1 cellular context compared by ENCODE assay signal in the genomic region with DNA sequence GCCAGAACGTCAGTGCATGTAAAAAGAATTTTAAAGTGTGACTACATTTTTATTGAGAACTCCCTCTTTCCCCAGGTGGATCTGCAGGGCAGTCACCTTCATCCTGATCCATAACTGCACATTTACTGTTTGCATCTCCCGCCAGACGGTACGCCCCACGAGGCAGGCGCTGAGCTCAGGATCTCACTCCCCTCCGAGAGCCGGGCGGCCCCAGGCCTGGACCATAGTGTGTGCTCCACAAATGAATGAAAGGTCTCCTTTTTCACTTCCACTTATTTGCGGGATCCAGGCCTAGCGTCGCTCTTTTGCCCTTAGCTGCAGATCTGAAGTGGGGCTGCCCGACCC.
TF ChIP-seq lines count a peak whose summit lies in the region.

No MANE protein-coding gene starts in this region.

TF ChIP-seq in HepG2, 621 proteins besides CTCF, POLR2A, EP300 and RAD21 (continued from another document and continues in another):
- TF ChIP-seq, protein P1, sequence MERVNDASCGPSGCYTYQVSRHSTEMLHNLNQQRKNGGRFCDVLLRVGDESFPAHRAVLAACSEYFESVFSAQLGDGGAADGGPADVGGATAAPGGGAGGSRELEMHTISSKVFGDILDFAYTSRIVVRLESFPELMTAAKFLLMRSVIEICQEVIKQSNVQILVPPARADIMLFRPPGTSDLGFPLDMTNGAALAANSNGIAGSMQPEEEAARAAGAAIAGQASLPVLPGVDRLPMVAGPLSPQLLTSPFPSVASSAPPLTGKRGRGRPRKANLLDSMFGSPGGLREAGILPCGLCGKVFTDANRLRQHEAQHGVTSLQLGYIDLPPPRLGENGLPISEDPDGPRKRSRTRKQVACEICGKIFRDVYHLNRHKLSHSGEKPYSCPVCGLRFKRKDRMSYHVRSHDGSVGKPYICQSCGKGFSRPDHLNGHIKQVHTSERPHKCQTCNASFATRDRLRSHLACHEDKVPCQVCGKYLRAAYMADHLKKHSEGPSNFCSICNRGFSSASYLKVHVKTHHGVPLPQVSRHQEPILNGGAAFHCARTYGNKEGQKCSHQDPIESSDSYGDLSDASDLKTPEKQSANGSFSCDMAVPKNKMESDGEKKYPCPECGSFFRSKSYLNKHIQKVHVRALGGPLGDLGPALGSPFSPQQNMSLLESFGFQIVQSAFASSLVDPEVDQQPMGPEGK (CRISPR knock-in tag; IDR thresholded peaks at IDR 0.05), result no peak
- TF ChIP-seq TFDP1 (CRISPR knock-in tag; IDR thresholded peaks at IDR 0.05; ENCODE audit: borderline replicate concordance) (peak; percentile 77; the same call in 1 of the 2 replicates), CBX1 (IDR thresholded peaks at IDR 0.05; ENCODE audit: low read depth) (no peak), HDAC2 (CRISPR knock-in tag; IDR thresholded peaks at IDR 0.05) (0 out of 2 replicates have a peak, but pooled peaks have one; percentile 10), ZNF543 (CRISPR knock-in tag; IDR thresholded peaks at IDR 0.05) (no peak), DDIT3 (CRISPR knock-in tag; IDR thresholded peaks at IDR 0.05) (no peak), FUBP1 (CRISPR knock-in tag; IDR thresholded peaks at IDR 0.05; ENCODE audit: borderline replicate concordance) (no peak), JUNB (CRISPR knock-in tag; IDR thresholded peaks at IDR 0.05; ENCODE audit: borderline replicate concordance) (no peak), ZNF496 (CRISPR knock-in tag; IDR thresholded peaks at IDR 0.05; ENCODE audit: insufficient replicate concordance) (no peak), MYPOP (CRISPR knock-in tag; IDR thresholded peaks at IDR 0.05) (no peak; the same call in 1 of the 2 replicates), ZNF501 (CRISPR knock-in tag; IDR thresholded peaks at IDR 0.05) (no peak), TGIF2 (CRISPR knock-in tag; IDR thresholded peaks at IDR 0.05) (no peak; the same call in 1 of the 2 replicates), PPARG (CRISPR knock-in tag; conservative IDR thresholded peaks at IDR 0.05) (no peak), FOXJ3 (CRISPR knock-in tag; IDR thresholded peaks at IDR 0.05; ENCODE audit: borderline replicate concordance) (no peak; the same call in 1 of the 2 replicates), NFATC3 (CRISPR knock-in tag; IDR thresholded peaks at IDR 0.05) (no peak), SMYD3 (CRISPR knock-in tag; IDR thresholded peaks at IDR 0.05) (no peak), SMAD9 (CRISPR knock-in tag; IDR thresholded peaks at IDR 0.05) (no peak), CBX5 (CRISPR knock-in tag; IDR thresholded peaks at IDR 0.05; ENCODE audit: borderline replicate concordance) (0 out of 2 replicates have a peak, but pooled peaks have one; percentile 2), ZNF597 (CRISPR knock-in tag; IDR thresholded peaks at IDR 0.05) (no peak), ZNF709 (CRISPR knock-in tag; IDR thresholded peaks at IDR 0.05) (no peak), MED8 (CRISPR knock-in tag; IDR thresholded peaks at IDR 0.05; ENCODE audit: insufficient replicate concordance) (no peak), ONECUT2 (CRISPR knock-in tag; IDR thresholded peaks at IDR 0.05) (no peak), SRF (IDR thresholded peaks at IDR 0.05; ENCODE audit: low read depth, low read length) (no peak), ZKSCAN5 (CRISPR knock-in tag; IDR thresholded peaks at IDR 0.05) (no peak), ZNF101 (CRISPR knock-in tag; IDR thresholded peaks at IDR 0.05; ENCODE audit: borderline replicate concordance, low read depth) (no peak), IRF2 (CRISPR knock-in tag; IDR thresholded peaks at IDR 0.05) (no peak), MBNL3 (CRISPR knock-in tag; conservative IDR thresholded peaks at IDR 0.05) (no peak), KLF11 (CRISPR knock-in tag; IDR thresholded peaks at IDR 0.05) (0 out of 2 replicates have a peak, but pooled peaks have one; percentile 2), CENPT (CRISPR knock-in tag; IDR thresholded peaks at IDR 0.05; ENCODE audit: low read depth) (no peak), ZBTB43 (CRISPR knock-in tag; conservative IDR thresholded peaks at IDR 0.05) (no peak), ARID4A (CRISPR knock-in tag; IDR thresholded peaks at IDR 0.05; ENCODE audit: borderline replicate concordance) (no peak; the same call in 1 of the 2 replicates)
- TF ChIP-seq, protein P2, sequence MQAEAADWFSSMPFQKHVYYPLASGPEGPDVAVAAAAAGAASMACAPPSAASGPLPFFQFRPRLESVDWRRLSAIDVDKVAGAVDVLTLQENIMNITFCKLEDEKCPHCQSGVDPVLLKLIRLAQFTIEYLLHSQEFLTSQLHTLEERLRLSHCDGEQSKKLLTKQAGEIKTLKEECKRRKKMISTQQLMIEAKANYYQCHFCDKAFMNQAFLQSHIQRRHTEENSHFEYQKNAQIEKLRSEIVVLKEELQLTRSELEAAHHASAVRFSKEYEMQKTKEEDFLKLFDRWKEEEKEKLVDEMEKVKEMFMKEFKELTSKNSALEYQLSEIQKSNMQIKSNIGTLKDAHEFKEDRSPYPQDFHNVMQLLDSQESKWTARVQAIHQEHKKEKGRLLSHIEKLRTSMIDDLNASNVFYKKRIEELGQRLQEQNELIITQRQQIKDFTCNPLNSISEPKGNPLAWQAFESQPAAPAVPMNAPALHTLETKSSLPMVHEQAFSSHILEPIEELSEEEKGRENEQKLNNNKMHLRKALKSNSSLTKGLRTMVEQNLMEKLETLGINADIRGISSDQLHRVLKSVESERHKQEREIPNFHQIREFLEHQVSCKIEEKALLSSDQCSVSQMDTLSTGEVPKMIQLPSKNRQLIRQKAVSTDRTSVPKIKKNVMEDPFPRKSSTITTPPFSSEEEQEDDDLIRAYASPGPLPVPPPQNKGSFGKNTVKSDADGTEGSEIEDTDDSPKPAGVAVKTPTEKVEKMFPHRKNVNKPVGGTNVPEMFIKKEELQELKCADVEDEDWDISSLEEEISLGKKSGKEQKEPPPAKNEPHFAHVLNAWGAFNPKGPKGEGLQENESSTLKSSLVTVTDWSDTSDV (CRISPR knock-in tag; IDR thresholded peaks at IDR 0.05), result no peak
- TF ChIP-seq, protein P3, sequence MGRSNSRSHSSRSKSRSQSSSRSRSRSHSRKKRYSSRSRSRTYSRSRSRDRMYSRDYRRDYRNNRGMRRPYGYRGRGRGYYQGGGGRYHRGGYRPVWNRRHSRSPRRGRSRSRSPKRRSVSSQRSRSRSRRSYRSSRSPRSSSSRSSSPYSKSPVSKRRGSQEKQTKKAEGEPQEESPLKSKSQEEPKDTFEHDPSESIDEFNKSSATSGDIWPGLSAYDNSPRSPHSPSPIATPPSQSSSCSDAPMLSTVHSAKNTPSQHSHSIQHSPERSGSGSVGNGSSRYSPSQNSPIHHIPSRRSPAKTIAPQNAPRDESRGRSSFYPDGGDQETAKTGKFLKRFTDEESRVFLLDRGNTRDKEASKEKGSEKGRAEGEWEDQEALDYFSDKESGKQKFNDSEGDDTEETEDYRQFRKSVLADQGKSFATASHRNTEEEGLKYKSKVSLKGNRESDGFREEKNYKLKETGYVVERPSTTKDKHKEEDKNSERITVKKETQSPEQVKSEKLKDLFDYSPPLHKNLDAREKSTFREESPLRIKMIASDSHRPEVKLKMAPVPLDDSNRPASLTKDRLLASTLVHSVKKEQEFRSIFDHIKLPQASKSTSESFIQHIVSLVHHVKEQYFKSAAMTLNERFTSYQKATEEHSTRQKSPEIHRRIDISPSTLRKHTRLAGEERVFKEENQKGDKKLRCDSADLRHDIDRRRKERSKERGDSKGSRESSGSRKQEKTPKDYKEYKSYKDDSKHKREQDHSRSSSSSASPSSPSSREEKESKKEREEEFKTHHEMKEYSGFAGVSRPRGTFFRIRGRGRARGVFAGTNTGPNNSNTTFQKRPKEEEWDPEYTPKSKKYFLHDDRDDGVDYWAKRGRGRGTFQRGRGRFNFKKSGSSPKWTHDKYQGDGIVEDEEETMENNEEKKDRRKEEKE (IDR thresholded peaks at IDR 0.05), result no peak
- TF ChIP-seq, protein P4, sequence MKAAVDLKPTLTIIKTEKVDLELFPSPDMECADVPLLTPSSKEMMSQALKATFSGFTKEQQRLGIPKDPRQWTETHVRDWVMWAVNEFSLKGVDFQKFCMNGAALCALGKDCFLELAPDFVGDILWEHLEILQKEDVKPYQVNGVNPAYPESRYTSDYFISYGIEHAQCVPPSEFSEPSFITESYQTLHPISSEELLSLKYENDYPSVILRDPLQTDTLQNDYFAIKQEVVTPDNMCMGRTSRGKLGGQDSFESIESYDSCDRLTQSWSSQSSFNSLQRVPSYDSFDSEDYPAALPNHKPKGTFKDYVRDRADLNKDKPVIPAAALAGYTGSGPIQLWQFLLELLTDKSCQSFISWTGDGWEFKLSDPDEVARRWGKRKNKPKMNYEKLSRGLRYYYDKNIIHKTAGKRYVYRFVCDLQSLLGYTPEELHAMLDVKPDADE (CRISPR knock-in tag; IDR thresholded peaks at IDR 0.05), result no peak
- TF ChIP-seq, protein P5, sequence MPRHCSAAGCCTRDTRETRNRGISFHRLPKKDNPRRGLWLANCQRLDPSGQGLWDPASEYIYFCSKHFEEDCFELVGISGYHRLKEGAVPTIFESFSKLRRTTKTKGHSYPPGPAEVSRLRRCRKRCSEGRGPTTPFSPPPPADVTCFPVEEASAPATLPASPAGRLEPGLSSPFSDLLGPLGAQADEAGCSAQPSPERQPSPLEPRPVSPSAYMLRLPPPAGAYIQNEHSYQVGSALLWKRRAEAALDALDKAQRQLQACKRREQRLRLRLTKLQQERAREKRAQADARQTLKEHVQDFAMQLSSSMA (CRISPR knock-in tag; IDR thresholded peaks at IDR 0.05), result no peak
